Comparison of ENCODE assay signal across 2 cellular contexts in the genomic region with DNA sequence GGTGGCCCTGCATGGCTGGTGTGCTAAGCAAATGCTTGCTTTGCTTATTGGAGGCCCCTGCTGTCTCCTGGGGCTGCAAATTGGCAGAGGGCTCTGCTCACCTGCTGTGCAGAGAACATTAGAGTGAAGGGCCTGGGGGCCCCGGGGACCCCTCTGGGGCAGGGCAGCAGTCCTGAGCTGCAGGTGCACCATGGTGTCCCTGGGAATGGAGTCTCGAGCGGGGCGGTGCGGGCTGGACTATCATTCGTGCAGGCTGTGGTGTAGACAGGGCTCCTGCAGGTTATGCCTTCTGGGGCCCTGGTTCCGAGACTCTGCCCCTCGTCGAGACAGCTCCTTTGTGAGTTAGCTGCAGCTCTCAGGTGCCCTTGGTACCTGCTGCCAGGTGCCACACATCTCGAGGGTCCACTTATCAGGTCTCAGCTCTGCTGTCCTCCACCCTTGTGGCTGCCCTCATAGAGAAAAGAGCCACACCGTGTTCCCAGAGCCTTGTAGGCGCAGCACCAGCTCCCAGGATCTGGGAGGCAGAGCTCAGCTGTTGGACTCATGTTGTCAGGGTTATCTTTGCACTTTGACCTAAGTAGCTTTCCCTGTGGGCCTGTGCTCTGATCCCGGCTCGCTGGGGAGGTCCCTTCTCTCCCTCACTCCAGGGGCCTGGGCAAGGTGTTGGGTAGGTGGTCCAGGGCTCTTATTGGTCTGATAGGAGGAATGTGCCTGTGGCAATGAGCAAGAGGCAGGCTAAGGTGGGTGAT.
TF ChIP-seq lines count a peak whose summit lies in the region.

No MANE protein-coding gene starts in this region.

TF ChIP-seq in HepG2, 621 proteins besides CTCF, POLR2A, EP300 and RAD21:
- TF ChIP-seq PAWR (CRISPR knock-in tag; IDR thresholded peaks at IDR 0.05; ENCODE audit: borderline replicate concordance), result no peak
- TF ChIP-seq, protein P1, sequence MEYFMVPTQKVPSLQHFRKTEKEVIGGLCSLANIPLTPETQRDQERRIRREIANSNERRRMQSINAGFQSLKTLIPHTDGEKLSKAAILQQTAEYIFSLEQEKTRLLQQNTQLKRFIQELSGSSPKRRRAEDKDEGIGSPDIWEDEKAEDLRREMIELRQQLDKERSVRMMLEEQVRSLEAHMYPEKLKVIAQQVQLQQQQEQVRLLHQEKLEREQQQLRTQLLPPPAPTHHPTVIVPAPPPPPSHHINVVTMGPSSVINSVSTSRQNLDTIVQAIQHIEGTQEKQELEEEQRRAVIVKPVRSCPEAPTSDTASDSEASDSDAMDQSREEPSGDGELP (IDR thresholded peaks at IDR 0.05; ENCODE audit: borderline replicate concordance, low read depth), result peak; percentile 76; the same call in 1 of the 2 replicates
- TF ChIP-seq ZNF331 (CRISPR knock-in tag; IDR thresholded peaks at IDR 0.05), result peak; percentile 58; the same call in 1 of the 2 replicates
- TF ChIP-seq NR2F6 (IDR thresholded peaks at IDR 0.05), result peak; percentile 14; the same call in 1 of the 2 replicates
- TF ChIP-seq NR2F6 (CRISPR knock-in tag; IDR thresholded peaks at IDR 0.05), result peak; percentile 21; the same call in 1 of the 2 replicates
- TF ChIP-seq HNF4G (IDR thresholded peaks at IDR 0.05; ENCODE audit: borderline replicate concordance, low read depth, low read length), result peak; percentile 41; the same call in 1 of the 2 replicates
- TF ChIP-seq HNF4G (CRISPR knock-in tag; IDR thresholded peaks at IDR 0.05; ENCODE audit: borderline replicate concordance, low read depth), result no peak; the same call in 1 of the 2 replicates
- peak; percentile 74 for TF ChIP-seq HNF4A (CRISPR knock-in tag; IDR thresholded peaks at IDR 0.05)
- no peak for TF ChIP-seq NCOA2 (CRISPR knock-in tag; IDR thresholded peaks at IDR 0.05)

TF ChIP-seq in H1, 55 proteins besides CTCF, POLR2A, EP300 and RAD21:
- TF ChIP-seq NRF1 (IDR thresholded peaks at IDR 0.05; ENCODE audit: low read depth, low read length), result no peak
- no peak for TF ChIP-seq SAP30 (IDR thresholded peaks at IDR 0.05; ENCODE audit: insufficient read depth, insufficient replicate concordance, low read length)
